15 cellular contexts compared by ENCODE assay signal in the genomic region with DNA sequence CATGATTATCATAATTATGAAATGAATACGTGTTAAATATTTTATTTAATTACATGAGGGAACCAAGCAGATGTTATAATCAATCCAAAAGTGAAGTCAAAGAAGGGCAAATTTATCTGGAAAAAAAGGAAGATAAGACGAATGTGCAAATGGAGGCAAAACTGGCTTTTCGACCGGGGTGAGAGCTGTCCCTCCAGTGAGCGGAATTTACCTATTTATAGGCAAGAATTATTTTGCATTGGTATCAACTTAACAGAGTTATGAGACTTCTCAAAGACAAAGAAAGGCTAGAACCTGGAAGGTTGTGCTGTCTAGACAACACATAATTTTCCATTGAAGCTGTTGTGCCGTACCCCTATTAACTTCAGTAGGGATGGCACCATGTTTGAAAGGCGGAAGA. TPM values are rescaled to one million over a fixed set of nuclear protein-coding genes. Genes with fewer than 3 reads are reported as not detected.
DNase-seq lines count a peak whose midpoint lies in the region; ATAC-seq, FAIRE-seq and TF ChIP-seq lines count a peak whose summit lies in the region.
"Had no signal": no experiment of that assay in that cellular context is flagged by ENCODE, and none has a peak within 500 bp of the region (broad histone marks: within the 10 kb centered on the region; RNA-seq: fewer than 3 reads in every experiment).

No MANE protein-coding gene starts in this region.

- H3K4me3 Mint-ChIP-seq in activated CD4-positive, alpha-beta memory T cell treated with anti-CD3 and anti-CD28 coated beads, Interleukin-2, amount 10 ng/mL, durations not matched to agents 7 days and 5 days, result peak overlapping the region; percentile 45
- H3K4me3 Mint-ChIP-seq in mesothelial cell of epicardium, result peak overlapping the region; percentile 59

- H3K9me3 ChIP-seq in HepG2 (ENCODE audit: low read length) (no peaks in the 10 kb centered on the region), right lobe of liver (no peaks in the 10 kb centered on the region)

- H3K27me3 ChIP-seq in HepG2 (ENCODE audit: control insufficient read depth in 1 of 2, insufficient read depth in 2 of 2, low read length in 2 of 2) (no peaks in the 10 kb centered on the region; a peak in 1 of 5 replicates), right lobe of liver (no peaks in the 10 kb centered on the region)

- TF ChIP-seq POLR2A in HepG2 (IDR thresholded peaks at IDR 0.05; ENCODE audit: insufficient read depth in 1 of 2, low read depth in 2 of 2, low read length in 2 of 2), result no peak
- no peak for TF ChIP-seq POLR2A in right lobe of liver (IDR thresholded peaks at IDR 0.05)

- intact Hi-C loops in HepG2 (cut with micrococcal nuclease; ENCODE audit: unreplicated experiment), result no loop called here
- intact Hi-C loops in right lobe of liver (cut with DNase I), result no loop called here

- no peaks in the 10 kb centered on the region for H3K9me3 Mint-ChIP-seq in activated CD4-positive, alpha-beta memory T cell treated with anti-CD3 and anti-CD28 coated beads, Interleukin-2, amount 10 ng/mL, durations not matched to agents 7 days and 5 days
- no peaks in the 10 kb centered on the region for H3K9me3 Mint-ChIP-seq in mesothelial cell of epicardium

- H3K36me3 ChIP-seq in HepG2 (replicated peaks in 1 of 2; ENCODE audit: control insufficient read depth in 1 of 2, insufficient read depth in 2 of 2, low read length in 2 of 2) (0 out of 5 replicates have a peak, but pooled peaks cover 0 to 8% of the 10 kb centered on the region in 2 experiments), right lobe of liver (no peaks in the 10 kb centered on the region)

- TF ChIP-seq EP300 in HepG2 (IDR thresholded peaks at IDR 0.05; ENCODE audit: low read depth in 2 of 2, low read length in 2 of 2) (no peak), HepG2 (CRISPR knock-in tag; IDR thresholded peaks at IDR 0.05; ENCODE audit: borderline replicate concordance) (no peak)

- no peaks in the 10 kb centered on the region for H3K27me3 Mint-ChIP-seq in activated CD4-positive, alpha-beta memory T cell treated with anti-CD3 and anti-CD28 coated beads, Interleukin-2, amount 10 ng/mL, durations not matched to agents 7 days and 5 days
- no peaks in the 10 kb centered on the region for H3K27me3 Mint-ChIP-seq in mesothelial cell of epicardium (ENCODE audit: low read depth)

- 93% methylated on average over 7 of the region's 7 CpGs for WGBS in HepG2 (ENCODE audit: low lambda C conversion rate)
- WGBS in right lobe of liver (ENCODE audit: insufficient coverage, low coverage, low lambda C conversion rate, missing lambda C conversion rate), result 86% methylated on average over 7 of the region's 7 CpGs

- H3K36me3 Mint-ChIP-seq in activated CD4-positive, alpha-beta memory T cell treated with anti-CD3 and anti-CD28 coated beads, Interleukin-2, amount 10 ng/mL, durations not matched to agents 7 days and 5 days (ENCODE audit: low read depth), result peaks cover 22% of the 10 kb centered on the region
- peaks cover 13% of the 10 kb centered on the region for H3K36me3 Mint-ChIP-seq in mesothelial cell of epicardium

- H3K4me2 ChIP-seq in HepG2 (ENCODE audit: low read depth, low read length), result no peak overlapping the region

- H3K4me3 ChIP-seq in HepG2 (replicated peaks in 1 of 3; ENCODE audit: insufficient read depth in 1 of 3, low read depth in 2 of 3, low read length in 3 of 3), result no peak overlapping the region
- H3K4me3 ChIP-seq in right lobe of liver, result no peak overlapping the region

- peak overlapping the region; percentile 55 for H3K27ac Mint-ChIP-seq in activated CD4-positive, alpha-beta memory T cell treated with anti-CD3 and anti-CD28 coated beads, Interleukin-2, amount 10 ng/mL, durations not matched to agents 7 days and 5 days
- H3K27ac Mint-ChIP-seq in mesothelial cell of epicardium, result no peak overlapping the region

- no peak for TF ChIP-seq CTCF in HepG2 (CRISPR knock-in tag; IDR thresholded peaks at IDR 0.05)
- no peak for TF ChIP-seq CTCF in right lobe of liver (IDR thresholded peaks at IDR 0.05)
- no peak for TF ChIP-seq CTCF in mesothelial cell of epicardium (IDR thresholded peaks at IDR 0.05; ENCODE audit: unreplicated experiment)

- no peak for DNase-seq in HepG2 (ENCODE audit: low spot score)
- DNase-seq in right lobe of liver, result no peak
- no peak for DNase-seq in activated CD4-positive, alpha-beta memory T cell treated with anti-CD3 and anti-CD28 coated beads, Interleukin-2, amount 10 ng/mL, durations not matched to agents 7 days and 5 days
- DNase-seq in mesothelial cell of epicardium (ENCODE audit: low spot score in 2 of 2, unreplicated experiment in 2 of 2), result no peak
- no peak for DNase-seq in SKM-1 treated with dmso at 0.1 percent for 144 hours (lab: John Stamatoyannopoulos, UW; ENCODE audit: unreplicated experiment)
- DNase-seq in NCI-H2171 treated with DMSO at 0.1 percent for 48 hours (lab: John Stamatoyannopoulos, UW), result no peak
- DNase-seq: activated CD4-positive, CD25-positive, alpha-beta regulatory T cell treated with anti-CD3 and anti-CD28 coated beads, Interleukin-2, amount 50 U/mL, for 72 hours; aorta; COR-L47; NCI-H1694; nucleus accumbens had no signal

- no peak for TF ChIP-seq RAD21 in HepG2 (CRISPR knock-in tag; IDR thresholded peaks at IDR 0.05)

- H3K27ac ChIP-seq in HepG2 (ENCODE audit: extremely low read length, insufficient read depth, low read length) (peak overlapping the region; percentile 31), right lobe of liver (no peak overlapping the region)

- BruUV-seq in HepG2 (replicated peaks; lab: Mats Ljungman, UMichigan), result no TSS peak

- H4K20me1 ChIP-seq in HepG2 (ENCODE audit: insufficient read depth, low read length), result peaks cover 23% of the 10 kb centered on the region

- FAIRE-seq in HepG2 (lab: Jason Lieb, UNC), result no peak
- FAIRE-seq: endothelial cell of umbilical vein had no signal

- CTCF ChIA-PET in HepG2 (lab: Yijun Ruan, JAX; ENCODE audit: low intra/inter-chr PET ratio, low total read pairs), result no interaction called here
- CTCF ChIA-PET in activated CD4-positive, alpha-beta memory T cell treated with anti-CD3 and anti-CD28 coated beads, Interleukin-2, amount 10 ng/mL, durations not matched to agents 7 days and 5 days (lab: Charles Lee), result interaction anchor here (0.6 kb wide), 1 partner anchor 15 kb away, joined by 3 read pairs; no protein-coding TSS in a partner anchor

- H3K4me1 ChIP-seq in HepG2 (ENCODE audit: insufficient read depth, low read length), result peaks cover 62% of the 10 kb centered on the region
- H3K4me1 ChIP-seq in right lobe of liver, result no peaks in the 10 kb centered on the region

- ATAC-seq in HepG2, result no peak
- ATAC-seq in right lobe of liver, result no peak
- ATAC-seq in GM21423 (IDR thresholded peaks at IDR 0.05; ENCODE audit: unreplicated experiment), result no peak
- ATAC-seq in HG03460 (IDR thresholded peaks at IDR 0.05; ENCODE audit: unreplicated experiment), result no peak
- ATAC-seq: sciatic nerve had no signal

- POLR2A ChIA-PET in HepG2 (lab: Yijun Ruan, JAX), result interaction anchor here (2.4 to 3.1 kb wide), 2 partner anchors 27 to 46 kb away, joined by 7 to 18 read pairs; a partner anchor contains a TSS
- POLR2A ChIA-PET in activated CD4-positive, alpha-beta memory T cell treated with anti-CD3 and anti-CD28 coated beads, Interleukin-2, amount 10 ng/mL, durations not matched to agents 7 days and 5 days (lab: Charles Lee), result no interaction called here

- in situ Hi-C loops in HepG2 (cut with HindIII; ENCODE audit: extremely low pct_ligation_motif_present, low pct_unique_long_range_greater_than_20kb), result no loop called here

- peaks cover 34% of the 10 kb centered on the region for H3K79me2 ChIP-seq in HepG2 (ENCODE audit: insufficient read depth, low read length)

- no peak overlapping the region for H3K9ac ChIP-seq in HepG2 (ENCODE audit: insufficient read depth, low read depth, low read length)

- peaks cover 58% of the 10 kb centered on the region for H3K4me1 Mint-ChIP-seq in activated CD4-positive, alpha-beta memory T cell treated with anti-CD3 and anti-CD28 coated beads, Interleukin-2, amount 10 ng/mL, durations not matched to agents 7 days and 5 days
- peaks cover 16% of the 10 kb centered on the region for H3K4me1 Mint-ChIP-seq in mesothelial cell of epicardium

- H2AFZ ChIP-seq in HepG2 (ENCODE audit: low read length), result no peak overlapping the region

RNA-seq across cellular contexts. Expression of a gene that starts 1.4 kb away (rescaled TPM):
- total RNA-seq in HepG2 (2016; rRNA removed; fragmentation: Illumina TruSeq; extraction: Trizol) (69.8 and 93.1 TPM in 2 replicates), right lobe of liver (10 to 100 TPM; 19.2 to 31.7 (median 27.8) TPM), mesothelial cell of epicardium (98.7 to 102 TPM (median 101 TPM) in 3 replicates)
- total RNA-seq in HepG2 (2016; cell fraction: cytosol; rRNA removed; fragmentation: Illumina TruSeq; extraction: Trizol; ENCODE audit: low read depth), result 52.6 and 57.4 TPM in 2 replicates
- 76.8 and 80.6 TPM in 2 replicates for total RNA-seq in HepG2 (2016; cell fraction: insoluble cytoplasmic fraction; rRNA removed; fragmentation: Illumina TruSeq; extraction: Trizol)
- total RNA-seq in HepG2 (2016; cell fraction: membrane; rRNA removed; fragmentation: Illumina TruSeq; extraction: Trizol), result 41.5 and 45.8 TPM in 2 replicates
- 84.5 and 97.4 TPM in 2 replicates for total RNA-seq in HepG2 (2016; cell fraction: nucleus; rRNA removed; fragmentation: Illumina TruSeq; extraction: Trizol)
- polyA plus RNA-seq in HepG2 (2011; rRNA removed), result 51.5 and 52.3 TPM in 2 replicates
- polyA plus RNA-seq in HepG2 (2011; cell fraction: cytosol; rRNA removed), result 25.4 and 28.7 TPM in 2 replicates
- polyA plus RNA-seq in HepG2 (2011; cell fraction: nucleus; rRNA removed), result 184 and 204 TPM in 2 replicates
- 70.4 and 97.1 TPM in 2 replicates for polyA plus RNA-seq in HepG2 (2012)
- 4.7 and 5.8 TPM in 2 replicates for polyA plus RNA-seq in HepG2 (2016; cell fraction: cytosol; fragmentation: Illumina TruSeq; extraction: Trizol; ENCODE audit: low read depth)
- polyA plus RNA-seq in HepG2 (2016; cell fraction: insoluble cytoplasmic fraction; fragmentation: Illumina TruSeq; extraction: Trizol; ENCODE audit: low read depth), result 87.5 and 99.8 TPM in 2 replicates
- 11.1 and 11.7 TPM in 2 replicates for polyA plus RNA-seq in HepG2 (2016; cell fraction: membrane; fragmentation: Illumina TruSeq; extraction: Trizol; ENCODE audit: low read depth)
- polyA plus RNA-seq in HepG2 (2016; cell fraction: nucleus; fragmentation: Illumina TruSeq; extraction: Trizol; ENCODE audit: insufficient read depth, low read depth), result 238 and 249 TPM in 2 replicates
- polyA minus RNA-seq in HepG2 (2011; rRNA and poly(A)+ RNA removed; ENCODE audit: low replicate concordance), result 58.5 and 111 TPM in 2 replicates
- 31.9 and 47.6 TPM in 2 replicates for polyA minus RNA-seq in HepG2 (2011; cell fraction: cytosol; rRNA and poly(A)+ RNA removed)
- 134 and 143 TPM in 2 replicates for polyA minus RNA-seq in HepG2 (2011; cell fraction: nucleus; rRNA and poly(A)+ RNA removed)
- total RNA-seq in activated CD4-positive, alpha-beta memory T cell treated with anti-CD3 and anti-CD28 coated beads, Interleukin-2, amount 10 ng/mL, durations not matched to agents 7 days and 5 days, result 10 to 100 TPM; 95.3 to 97.8 TPM

RNA-seq across cellular contexts. Expression of a gene that starts 45.4 kb away (rescaled TPM):
- total RNA-seq in HepG2 (2016; rRNA removed; fragmentation: Illumina TruSeq; extraction: Trizol), result 80.4 and 84.2 TPM in 2 replicates
- total RNA-seq in HepG2 (2016; cell fraction: cytosol; rRNA removed; fragmentation: Illumina TruSeq; extraction: Trizol; ENCODE audit: low read depth), result 18.1 and 20.7 TPM in 2 replicates
- 79.1 and 84.4 TPM in 2 replicates for total RNA-seq in HepG2 (2016; cell fraction: insoluble cytoplasmic fraction; rRNA removed; fragmentation: Illumina TruSeq; extraction: Trizol)
- 44.8 and 49.7 TPM in 2 replicates for total RNA-seq in HepG2 (2016; cell fraction: membrane; rRNA removed; fragmentation: Illumina TruSeq; extraction: Trizol)
- total RNA-seq in HepG2 (2016; cell fraction: nucleus; rRNA removed; fragmentation: Illumina TruSeq; extraction: Trizol), result 64.8 and 79.0 TPM in 2 replicates
- polyA plus RNA-seq in HepG2 (2011; rRNA removed), result 49.4 and 54.7 TPM in 2 replicates
- polyA plus RNA-seq in HepG2 (2011; cell fraction: cytosol; rRNA removed), result 41.5 and 46.7 TPM in 2 replicates
- polyA plus RNA-seq in HepG2 (2011; cell fraction: nucleus; rRNA removed), result 131 and 162 TPM in 2 replicates
- 27.0 and 35.2 TPM in 2 replicates for polyA plus RNA-seq in HepG2 (2012)
- 8.2 and 10.2 TPM in 2 replicates for polyA plus RNA-seq in HepG2 (2016; cell fraction: cytosol; fragmentation: Illumina TruSeq; extraction: Trizol; ENCODE audit: low read depth)
- 69.7 and 75.5 TPM in 2 replicates for polyA plus RNA-seq in HepG2 (2016; cell fraction: insoluble cytoplasmic fraction; fragmentation: Illumina TruSeq; extraction: Trizol; ENCODE audit: low read depth)
- polyA plus RNA-seq in HepG2 (2016; cell fraction: membrane; fragmentation: Illumina TruSeq; extraction: Trizol; ENCODE audit: low read depth), result 20.9 and 22.2 TPM in 2 replicates
- 59.4 and 64.9 TPM in 2 replicates for polyA plus RNA-seq in HepG2 (2016; cell fraction: nucleus; fragmentation: Illumina TruSeq; extraction: Trizol; ENCODE audit: insufficient read depth, low read depth)
- polyA minus RNA-seq in HepG2 (2011; rRNA and poly(A)+ RNA removed; ENCODE audit: low replicate concordance), result 142 and 329 TPM in 2 replicates
- 36.3 and 43.7 TPM in 2 replicates for polyA minus RNA-seq in HepG2 (2011; cell fraction: cytosol; rRNA and poly(A)+ RNA removed)
- polyA minus RNA-seq in HepG2 (2011; cell fraction: nucleus; rRNA and poly(A)+ RNA removed), result 112 and 117 TPM in 2 replicates
- 10 to 100 TPM; 14.9 to 47.7 (median 15.9) TPM for total RNA-seq in right lobe of liver
- 10 to 100 TPM in 1 of 2 experiments, 1 to 10 TPM in 1; 9.3 to 11.0 TPM for total RNA-seq in activated CD4-positive, alpha-beta memory T cell treated with anti-CD3 and anti-CD28 coated beads, Interleukin-2, amount 10 ng/mL, durations not matched to agents 7 days and 5 days
- total RNA-seq in mesothelial cell of epicardium, result 29.0 to 35.6 TPM (median 32.5 TPM) in 3 replicates

RNA-seq across cellular contexts. Expression of a gene that starts 45.8 kb away (rescaled TPM):
- 111 and 142 TPM in 2 replicates for total RNA-seq in HepG2 (2016; rRNA removed; fragmentation: Illumina TruSeq; extraction: Trizol)
- total RNA-seq in HepG2 (2016; cell fraction: cytosol; rRNA removed; fragmentation: Illumina TruSeq; extraction: Trizol; ENCODE audit: low read depth), result 27.2 and 33.8 TPM in 2 replicates
- total RNA-seq in HepG2 (2016; cell fraction: insoluble cytoplasmic fraction; rRNA removed; fragmentation: Illumina TruSeq; extraction: Trizol), result 112 and 143 TPM in 2 replicates
- total RNA-seq in HepG2 (2016; cell fraction: membrane; rRNA removed; fragmentation: Illumina TruSeq; extraction: Trizol), result 46.0 and 47.2 TPM in 2 replicates
- total RNA-seq in HepG2 (2016; cell fraction: nucleus; rRNA removed; fragmentation: Illumina TruSeq; extraction: Trizol), result 80.6 and 99.3 TPM in 2 replicates
- polyA plus RNA-seq in HepG2 (2011; rRNA removed), result 97.6 and 100 TPM in 2 replicates
- polyA plus RNA-seq in HepG2 (2011; cell fraction: cytosol; rRNA removed), result 98.1 and 112 TPM in 2 replicates
- polyA plus RNA-seq in HepG2 (2011; cell fraction: nucleus; rRNA removed), result 129 and 137 TPM in 2 replicates
- 83.8 and 88.4 TPM in 2 replicates for polyA plus RNA-seq in HepG2 (2012)
- polyA plus RNA-seq in HepG2 (2016; cell fraction: cytosol; fragmentation: Illumina TruSeq; extraction: Trizol; ENCODE audit: low read depth), result 31.2 and 32.8 TPM in 2 replicates
- 119 and 123 TPM in 2 replicates for polyA plus RNA-seq in HepG2 (2016; cell fraction: insoluble cytoplasmic fraction; fragmentation: Illumina TruSeq; extraction: Trizol; ENCODE audit: low read depth)
- 30.0 and 32.3 TPM in 2 replicates for polyA plus RNA-seq in HepG2 (2016; cell fraction: membrane; fragmentation: Illumina TruSeq; extraction: Trizol; ENCODE audit: low read depth)
- 89.9 and 95.2 TPM in 2 replicates for polyA plus RNA-seq in HepG2 (2016; cell fraction: nucleus; fragmentation: Illumina TruSeq; extraction: Trizol; ENCODE audit: insufficient read depth, low read depth)
- polyA minus RNA-seq in HepG2 (2011; rRNA and poly(A)+ RNA removed; ENCODE audit: low replicate concordance), result 49.6 and 117 TPM in 2 replicates
- 61.7 and 68.8 TPM in 2 replicates for polyA minus RNA-seq in HepG2 (2011; cell fraction: cytosol; rRNA and poly(A)+ RNA removed)
- polyA minus RNA-seq in HepG2 (2011; cell fraction: nucleus; rRNA and poly(A)+ RNA removed), result 155 and 167 TPM in 2 replicates
- 10 to 100 TPM; 27.6 to 50.5 (median 37.4) TPM for total RNA-seq in right lobe of liver
- total RNA-seq in activated CD4-positive, alpha-beta memory T cell treated with anti-CD3 and anti-CD28 coated beads, Interleukin-2, amount 10 ng/mL, durations not matched to agents 7 days and 5 days, result 10 to 100 TPM; 36.6 to 39.7 TPM
- 99.6 to 114 TPM (median 109 TPM) in 3 replicates for total RNA-seq in mesothelial cell of epicardium

RNA-seq across cellular contexts. Expression of a gene that starts 58.7 kb away (rescaled TPM):
- total RNA-seq in HepG2 (2016; rRNA removed; fragmentation: Illumina TruSeq; extraction: Trizol) (12.6 and 15.4 TPM in 2 replicates), right lobe of liver (10 to 100 TPM in 1 of 6 experiments, 1 to 10 TPM in 5; 7.5 to 11.2 (median 8.4) TPM), mesothelial cell of epicardium (42.1 to 42.5 TPM (median 42.1 TPM) in 3 replicates)
- 9.2 and 9.5 TPM in 2 replicates for total RNA-seq in HepG2 (2016; cell fraction: cytosol; rRNA removed; fragmentation: Illumina TruSeq; extraction: Trizol; ENCODE audit: low read depth)
- total RNA-seq in HepG2 (2016; cell fraction: insoluble cytoplasmic fraction; rRNA removed; fragmentation: Illumina TruSeq; extraction: Trizol), result 14.1 and 14.7 TPM in 2 replicates
- total RNA-seq in HepG2 (2016; cell fraction: membrane; rRNA removed; fragmentation: Illumina TruSeq; extraction: Trizol), result 8.1 and 9.4 TPM in 2 replicates
- 16.3 and 18.0 TPM in 2 replicates for total RNA-seq in HepG2 (2016; cell fraction: nucleus; rRNA removed; fragmentation: Illumina TruSeq; extraction: Trizol)
- polyA plus RNA-seq in HepG2 (2011; rRNA removed), result 51.0 and 54.5 TPM in 2 replicates
- 32.5 and 55.6 TPM in 2 replicates for polyA plus RNA-seq in HepG2 (2011; cell fraction: cytosol; rRNA removed)
- 105 and 118 TPM in 2 replicates for polyA plus RNA-seq in HepG2 (2011; cell fraction: nucleus; rRNA removed)
- polyA plus RNA-seq in HepG2 (2012), result 18.4 and 20.0 TPM in 2 replicates
- polyA plus RNA-seq in HepG2 (2016; cell fraction: cytosol; fragmentation: Illumina TruSeq; extraction: Trizol; ENCODE audit: low read depth), result 1.5 and 2.3 TPM in 2 replicates
- polyA plus RNA-seq in HepG2 (2016; cell fraction: insoluble cytoplasmic fraction; fragmentation: Illumina TruSeq; extraction: Trizol; ENCODE audit: low read depth), result 22.3 and 23.7 TPM in 2 replicates
- polyA plus RNA-seq in HepG2 (2016; cell fraction: membrane; fragmentation: Illumina TruSeq; extraction: Trizol; ENCODE audit: low read depth), result 3.7 and 4.9 TPM in 2 replicates
- 47.6 and 49.5 TPM in 2 replicates for polyA plus RNA-seq in HepG2 (2016; cell fraction: nucleus; fragmentation: Illumina TruSeq; extraction: Trizol; ENCODE audit: insufficient read depth, low read depth)
- polyA minus RNA-seq in HepG2 (2011; rRNA and poly(A)+ RNA removed; ENCODE audit: low replicate concordance), result 44.8 and 70.9 TPM in 2 replicates
- polyA minus RNA-seq in HepG2 (2011; cell fraction: cytosol; rRNA and poly(A)+ RNA removed), result 14.6 and 17.4 TPM in 2 replicates
- polyA minus RNA-seq in HepG2 (2011; cell fraction: nucleus; rRNA and poly(A)+ RNA removed), result 42.8 and 50.6 TPM in 2 replicates
- 10 to 100 TPM; 18.0 to 19.0 TPM for total RNA-seq in activated CD4-positive, alpha-beta memory T cell treated with anti-CD3 and anti-CD28 coated beads, Interleukin-2, amount 10 ng/mL, durations not matched to agents 7 days and 5 days
